10 cellular contexts compared by ENCODE assay signal in genomic region chr2:69917854-69918253, GRCh38. TPM values are rescaled to one million over a fixed set of nuclear protein-coding genes. Genes with fewer than 3 reads are reported as not detected.
DNase-seq lines count a peak whose midpoint lies in the region; ATAC-seq and TF ChIP-seq lines count a peak whose summit lies in the region.
"Had no signal": no experiment of that assay in that cellular context is flagged by ENCODE, and none has a peak within 500 bp of the region (broad histone marks: within the 10 kb centered on the region; RNA-seq: fewer than 3 reads in every experiment).

No MANE protein-coding gene starts in this region.

- peak overlapping the region; percentile 45 for H3K27ac ChIP-seq in HL-60 (replicated peaks)

- DNase-seq in A172 (ENCODE audit: low spot score), result peak; percentile 73
- peak in 1 of 2 experiments; percentile 40 for DNase-seq in HL-60 (ENCODE audit: low read depth in 1 of 2, low spot score in 1 of 2)
- DNase-seq in astrocyte of the cerebellum (ENCODE audit: low read depth), result peak; percentile 60
- DNase-seq in kidney glomerular epithelial cell (lab: John Stamatoyannopoulos, UW), result peak; percentile 64
- no peak for DNase-seq in UCSD-AML1 (lab: John Stamatoyannopoulos, UW; ENCODE audit: unreplicated experiment)
- DNase-seq: DMS153, retina had no signal

- H3K4me3 ChIP-seq in HL-60 (replicated peaks; ENCODE audit: insufficient read depth, low read length) (no peak overlapping the region), astrocyte of the cerebellum (ENCODE audit: low read depth, low read length) (no peak overlapping the region)

- TF ChIP-seq CTCF in HL-60 (IDR thresholded peaks at IDR 0.05; ENCODE audit: insufficient read depth, low read length), result no peak
- no peak for TF ChIP-seq CTCF in astrocyte of the cerebellum (IDR thresholded peaks at IDR 0.05; ENCODE audit: low read depth, low read length, missing control alignments)

- in situ Hi-C loops in astrocyte of the cerebellum (cut with HindIII; ENCODE audit: low sequenced_read_pairs), result loop anchor here (5.0 kb wide), 1 partner anchor 169 kb away; the partner anchor contains the start of gene PCBP1

- ATAC-seq in GM21619 (IDR thresholded peaks at IDR 0.05; ENCODE audit: unreplicated experiment) (no peak), HG02938 (IDR thresholded peaks at IDR 0.05; ENCODE audit: unreplicated experiment) (no peak), GM18502 (IDR thresholded peaks at IDR 0.05; ENCODE audit: poor library complexity, unreplicated experiment) (no peak)

- no peaks in the 10 kb centered on the region for H3K27me3 ChIP-seq in HL-60 (ENCODE audit: insufficient read depth, poor library complexity, severe bottlenecking)

RNA-seq across cellular contexts. Expression of gene MXD1, which starts 2.9 kb away (rescaled TPM):
- 2.2 TPM in 2 replicates for total RNA-seq in A172 (2014; rRNA removed; shearing (Covaris generic))

RNA-seq across cellular contexts. Expression of gene SNRNP27, which starts 24.1 kb away (rescaled TPM):
- total RNA-seq in A172 (2014; rRNA removed; shearing (Covaris generic)), result 92.3 and 168 TPM in 2 replicates

RNA-seq across cellular contexts. Expression of gene ASPRV1, which starts 43.6 kb away (rescaled TPM):
- total RNA-seq in A172 (2014; rRNA removed; shearing (Covaris generic)), result 0.10 TPM in 1 of 2 replicates, not detected in the other
